19 cellular contexts compared by ENCODE assay signal in the genomic region with DNA sequence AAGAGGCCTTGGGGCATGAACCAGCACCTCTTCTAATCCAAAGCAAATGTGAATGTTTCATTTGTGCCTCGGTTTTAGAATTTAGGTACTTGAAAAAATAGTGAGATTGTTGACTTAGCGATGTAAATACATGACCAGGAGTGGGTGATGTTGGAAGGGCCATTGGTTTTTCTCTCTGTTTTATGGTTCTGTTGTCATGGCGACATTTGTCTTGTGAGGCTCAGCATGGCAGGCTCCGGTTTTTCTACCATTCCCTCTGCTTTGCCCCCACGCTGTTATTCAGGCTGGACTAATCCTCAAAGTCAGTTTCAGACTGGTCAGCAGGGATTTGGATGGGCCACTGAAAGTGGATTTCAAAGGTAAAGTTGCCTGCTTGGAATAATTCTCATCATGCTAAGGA.
"Had no signal": no experiment of that assay in that cellular context is flagged by ENCODE, and none has a peak within 500 bp of the region (broad histone marks: within the 10 kb centered on the region; RNA-seq: fewer than 3 reads in every experiment).

No MANE protein-coding gene starts in this region.

- H3K4me1 ChIP-seq: gastrocnemius medialis, suprapubic skin, upper lobe of left lung had no signal

- H3K27ac ChIP-seq: gastrocnemius medialis, heart right ventricle, left ventricle myocardium inferior, sigmoid colon, suprapubic skin, upper lobe of left lung had no signal

- H3K36me3 Mint-ChIP-seq: activated naive CD4-positive, alpha-beta T cell treated with anti-CD3 and anti-CD28 coated beads, Interleukin-2, amount 10 ng/mL, durations not matched to agents 7 days and 5 days; natural killer cell treated with Interleukin-12 subunit alpha and Interleukin-12 subunit beta and Interleukin-15 and Interleukin-18, amount 100 ng/mL, for 72 hours had no signal

- H3K27me3 Mint-ChIP-seq: activated CD4-positive, alpha-beta T cell treated with anti-CD3 and anti-CD28 coated beads, Interleukin-2, amount 10 ng/mL, durations not matched to agents 7 days and 5 days; activated naive CD4-positive, alpha-beta T cell treated with anti-CD3 and anti-CD28 coated beads, Interleukin-2, amount 10 ng/mL, durations not matched to agents 7 days and 5 days; activated T-helper 17 cell treated with anti-CD3 and anti-CD28 coated beads, Interleukin-2, amount 50 U/mL, for 72 hours; memory B cell had no signal

- H3K9me3 ChIP-seq: gastrocnemius medialis, heart right ventricle, left ventricle myocardium inferior, sigmoid colon, suprapubic skin, upper lobe of left lung had no signal

- H3K4me3 ChIP-seq: gastrocnemius medialis, heart right ventricle, left ventricle myocardium inferior, sigmoid colon, suprapubic skin, upper lobe of left lung had no signal

- ATAC-seq: activated T-helper 17 cell treated with anti-CD3 and anti-CD28 coated beads, Interleukin-2, amount 50 U/mL, for 72 hours; gastrocnemius medialis; heart right ventricle; natural killer cell treated with Interleukin-12 subunit alpha and Interleukin-12 subunit beta and Interleukin-15 and Interleukin-18, amount 100 ng/mL, for 72 hours; stimulated activated naive CD8-positive, alpha-beta T cell treated with anti-CD3 and anti-CD28 coated beads, Interleukin-15, Interleukin-2, amounts not matched to agents 100 U/mL and 50 U/mL, for 24 hours had no signal

- H3K9me3 Mint-ChIP-seq: activated CD4-positive, alpha-beta T cell treated with anti-CD3 and anti-CD28 coated beads, Interleukin-2, amount 10 ng/mL, durations not matched to agents 7 days and 5 days; activated naive CD4-positive, alpha-beta T cell treated with anti-CD3 and anti-CD28 coated beads, Interleukin-2, amount 10 ng/mL, durations not matched to agents 7 days and 5 days; activated T-helper 17 cell treated with anti-CD3 and anti-CD28 coated beads, Interleukin-2, amount 50 U/mL, for 72 hours; memory B cell; natural killer cell treated with Interleukin-12 subunit alpha and Interleukin-12 subunit beta and Interleukin-15 and Interleukin-18, amount 100 ng/mL, for 72 hours had no signal

- H3K4me1 Mint-ChIP-seq: activated CD4-positive, alpha-beta T cell treated with anti-CD3 and anti-CD28 coated beads, Interleukin-2, amount 10 ng/mL, durations not matched to agents 7 days and 5 days; activated naive CD4-positive, alpha-beta T cell treated with anti-CD3 and anti-CD28 coated beads, Interleukin-2, amount 10 ng/mL, durations not matched to agents 7 days and 5 days; memory B cell had no signal

- H3K27ac Mint-ChIP-seq: activated CD4-positive, alpha-beta T cell treated with anti-CD3 and anti-CD28 coated beads, Interleukin-2, amount 10 ng/mL, durations not matched to agents 7 days and 5 days; activated naive CD4-positive, alpha-beta T cell treated with anti-CD3 and anti-CD28 coated beads, Interleukin-2, amount 10 ng/mL, durations not matched to agents 7 days and 5 days; activated T-helper 17 cell treated with anti-CD3 and anti-CD28 coated beads, Interleukin-2, amount 50 U/mL, for 72 hours; memory B cell; natural killer cell treated with Interleukin-12 subunit alpha and Interleukin-12 subunit beta and Interleukin-15 and Interleukin-18, amount 100 ng/mL, for 72 hours had no signal

- DNase-seq: activated CD4-positive, alpha-beta T cell treated with anti-CD3 and anti-CD28 coated beads, Interleukin-2, amount 10 ng/mL, durations not matched to agents 7 days and 5 days; activated CD4-positive, CD25-positive, alpha-beta regulatory T cell; activated CD8-positive, alpha-beta memory T cell treated with anti-CD3 and anti-CD28 coated beads for 24 hours; activated naive CD4-positive, alpha-beta T cell treated with anti-CD3 and anti-CD28 coated beads, Interleukin-2, amount 10 ng/mL, durations not matched to agents 7 days and 5 days; central memory CD4-positive, alpha-beta T cell; cortex of kidney; effector CD8-positive, alpha-beta T cell; gastrocnemius medialis; heart right ventricle; islet precursor cell; left ventricle myocardium inferior; sigmoid colon; stimulated activated CD4-positive, alpha-beta T cell treated with anti-CD3 and anti-CD28 coated beads, Interleukin-2, amount 100 ng/mL, for 48 hours; stimulated activated naive CD8-positive, alpha-beta T cell treated with anti-CD3 and anti-CD28 coated beads, Interleukin-15, Interleukin-2, amounts not matched to agents 100 U/mL and 50 U/mL, for 24 hours; upper lobe of left lung had no signal

- H3K27me3 ChIP-seq: gastrocnemius medialis, heart right ventricle, sigmoid colon, suprapubic skin, upper lobe of left lung had no signal

- H3K4me3 Mint-ChIP-seq: activated CD4-positive, alpha-beta T cell treated with anti-CD3 and anti-CD28 coated beads, Interleukin-2, amount 10 ng/mL, durations not matched to agents 7 days and 5 days; activated naive CD4-positive, alpha-beta T cell treated with anti-CD3 and anti-CD28 coated beads, Interleukin-2, amount 10 ng/mL, durations not matched to agents 7 days and 5 days; activated T-helper 17 cell treated with anti-CD3 and anti-CD28 coated beads, Interleukin-2, amount 50 U/mL, for 72 hours; memory B cell; natural killer cell treated with Interleukin-12 subunit alpha and Interleukin-12 subunit beta and Interleukin-15 and Interleukin-18, amount 100 ng/mL, for 72 hours had no signal
